24 cellular contexts compared by ENCODE assay signal in genomic region chr17:70028397-70028796, GRCh38. TPM values are rescaled to one million over a fixed set of nuclear protein-coding genes. Genes with fewer than 3 reads are reported as not detected.
"Had no signal": no experiment of that assay in that cellular context is flagged by ENCODE, and none has a peak within 500 bp of the region (broad histone marks: within the 10 kb centered on the region; RNA-seq: fewer than 3 reads in every experiment).

No MANE protein-coding gene starts in this region.

- ATAC-seq: Panc1, T-cell had no signal

- H3K9me2 ChIP-seq: SK-N-SH had no signal

- H3K27ac ChIP-seq: HL-60, RWPE1 had no signal

- H3K4me2 ChIP-seq: SK-N-SH had no signal

- H3K9me3 ChIP-seq: SK-N-SH had no signal

- H3K27ac Mint-ChIP-seq: T-cell had no signal

- H3K9ac ChIP-seq: SK-N-SH had no signal

- H3K4me1 Mint-ChIP-seq: T-cell had no signal

- H3K36me3 Mint-ChIP-seq: T-cell had no signal

- H3K4me3 Mint-ChIP-seq: T-cell had no signal

- DNase-seq: KBM-7, MV-4-11, NCI-H1048, NCI-H1105, NCI-H1417, NCI-H1436 treated with DMSO at 0.1 percent for 48 hours, NCI-H1694, NCI-H187 treated with DMSO at 0.1 percent for 48 hours, NCI-H2029 treated with DMSO at 0.1 percent for 48 hours, NCI-H2171, NCI-H226, NCI-H446, NCI-H510A, NCI-H524 treated with DMSO at 0.1 percent for 48 hours, NCI-H69, NCI-H774, SHP77, SK-N-SH, SW 1271, T-cell had no signal

RNA-seq across cellular contexts. Expression of gene KCNJ16, which starts 46.6 kb away (rescaled TPM):
- total RNA-seq: LHCN-M2, T-cell had no signal
- polyA plus RNA-seq: SK-N-SH had no signal
